In the genomic region with DNA sequence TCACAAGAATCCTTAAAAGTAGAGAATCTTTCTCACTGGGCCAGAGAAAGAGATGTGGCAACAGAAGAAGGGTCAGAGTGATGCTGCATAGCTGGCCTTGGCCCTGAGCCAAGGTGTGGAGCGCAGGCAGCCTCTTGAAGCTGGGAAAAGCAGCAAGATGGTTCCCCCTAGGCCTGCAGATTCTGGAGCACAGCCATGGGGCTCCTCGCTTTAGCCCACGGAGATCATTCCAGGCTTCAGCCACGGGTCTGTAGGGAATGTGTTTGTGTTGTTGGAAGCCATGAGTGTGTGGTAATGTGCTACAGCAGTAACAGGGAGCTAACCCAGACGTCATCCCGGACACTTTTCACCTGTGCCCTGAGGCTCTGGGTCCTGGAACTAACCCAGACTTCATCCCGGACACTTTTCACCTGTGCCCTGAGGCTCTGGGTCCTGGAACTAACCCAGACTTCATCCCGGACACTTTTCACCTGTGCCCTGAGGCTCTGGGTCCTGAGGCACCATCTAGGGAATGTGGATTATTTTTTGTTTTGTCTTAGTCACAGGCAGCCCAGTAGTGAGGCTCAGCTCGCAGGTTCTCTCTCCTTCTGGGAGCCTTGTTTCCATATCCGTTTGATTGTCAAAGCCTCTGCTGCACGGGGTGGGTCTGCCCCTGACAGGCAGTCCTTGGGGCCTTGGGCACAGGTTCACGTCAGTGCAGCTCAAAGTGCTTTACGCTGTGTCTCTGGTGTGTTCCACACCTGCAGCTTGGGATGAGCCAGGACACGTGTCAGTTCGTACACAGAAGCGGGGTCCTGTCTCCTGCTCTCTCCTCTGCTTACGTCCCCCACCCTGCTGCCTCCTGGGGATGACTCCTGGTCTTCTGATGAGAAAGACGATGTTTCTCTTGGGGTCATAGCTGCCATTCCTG, we compare ENCODE assay signal across 11 cellular contexts. TPM values are rescaled to one million over a fixed set of nuclear protein-coding genes. Genes with fewer than 3 reads are reported as not detected.
A peak's percentile ranks its signal among the peaks of the same experiment; 100 is the strongest.
DNase-seq lines count a peak whose midpoint lies in the region; ATAC-seq, FAIRE-seq and TF ChIP-seq lines count a peak whose summit lies in the region.
"Had no signal": no experiment of that assay in that cellular context is flagged by ENCODE, and none has a peak within 500 bp of the region (broad histone marks: within the 10 kb centered on the region; RNA-seq: fewer than 3 reads in every experiment).

No MANE protein-coding gene starts in this region.

- intact Hi-C loops in K562 (cut with micrococcal nuclease): no loop called here

- WGBS in K562 (ENCODE audit: insufficient coverage, low coverage, missing lambda C conversion rate): 1% methylated on average over 18 of the region's 18 CpGs

- FAIRE-seq in K562 (lab: Jason Lieb, UNC): no peak

- CTCF ChIA-PET in K562 (lab: Yijun Ruan, JAX; ENCODE audit: low intra/inter-chr PET ratio): no interaction called here

- H3K27ac ChIP-seq in ACC112 (ENCODE audit: low read depth, low read length) (0 out of 2 replicates have a peak overlapping the region, but pooled peaks have one; percentile 12), K562 (ENCODE audit: extremely low read depth, low read depth, low read length) (no peak overlapping the region)
- H3K27ac ChIP-seq: ascending aorta had no signal

- H3K9me3 ChIP-seq in K562 (replicated peaks; ENCODE audit: control insufficient read depth, insufficient read depth, low read depth, low read length): 0 out of 2 replicates have a peak, but pooled peaks cover 2% of the 10 kb centered on the region

- no TSS peak for BruUV-seq in K562 (replicated peaks; lab: Mats Ljungman, UMichigan)

- H3K27me3 ChIP-seq in ACC112 (ENCODE audit: insufficient read depth, low read length) (no peaks in the 10 kb centered on the region), H7 (ENCODE audit: control insufficient read depth, insufficient read depth, low read length) (no peaks in the 10 kb centered on the region), K562 (ENCODE audit: control insufficient read depth in 2 of 2, insufficient read depth in 2 of 2, low read length in 2 of 2) (peaks cover 20 to 44% of the 10 kb centered on the region in 2 experiments; a peak in 4 of 5 replicates)
- H3K27me3 ChIP-seq: ascending aorta had no signal

- DNase-seq in H7 (peak; percentile 26), K562 (ENCODE audit: extremely low read depth in 1 of 4, low spot score in 3 of 4) (peak in 1 of 4 experiments; percentile 10), mesenteric fat pad (ENCODE audit: low spot score) (peak; percentile 64)
- DNase-seq in stimulated activated naive CD4-positive, alpha-beta T cell treated with Interleukin-2 at 50 U/mL for 16 hours (lab: John Stamatoyannopoulos, UW): no peak
- DNase-seq: CD4-positive, CD25-positive, alpha-beta regulatory T cell; NCI-H1092 had no signal

- H3K4me2 ChIP-seq in K562 (ENCODE audit: insufficient read depth, low read length): no peak overlapping the region

- no peak for TF ChIP-seq POLR2A in K562 (conservative IDR thresholded peaks at IDR 0.05)

- no peak for TF ChIP-seq CTCF in K562 (IDR thresholded peaks at IDR 0.05 in 2 of 3, conservative IDR thresholded peaks at IDR 0.05 in 1 of 3; ENCODE audit: insufficient read depth in 2 of 3, low read depth in 1 of 3, low read length in 3 of 3)

- H3K9ac ChIP-seq in K562 (ENCODE audit: insufficient read depth in 1 of 2, low read depth in 2 of 2, low read length in 2 of 2): no peak overlapping the region

- H3K4me3 ChIP-seq in ACC112 (ENCODE audit: low read depth, low read length): no peak overlapping the region
- H3K4me3 ChIP-seq in H7 (ENCODE audit: insufficient read depth, low read depth, low read length): no peak overlapping the region
- no peak overlapping the region for H3K4me3 ChIP-seq in K562
- H3K4me3 ChIP-seq: ascending aorta had no signal

- no peak overlapping the region for H2AFZ ChIP-seq in ACC112 (ENCODE audit: low read length, unreplicated experiment)
- no peak overlapping the region for H2AFZ ChIP-seq in K562 (ENCODE audit: low read depth, low read length)

- POLR2A ChIA-PET in K562 (lab: Yijun Ruan, JAX): interaction anchor here (1.6 kb wide), 2 partner anchors 9 to 12 kb away, joined by 4 read pairs; no protein-coding TSS in a partner anchor

- TF ChIP-seq EP300 in K562 (IDR thresholded peaks at IDR 0.05; ENCODE audit: low read length): no peak

- no peaks in the 10 kb centered on the region for H3K9me1 ChIP-seq in K562 (ENCODE audit: control insufficient read depth, insufficient read depth, low read length)

- in situ Hi-C loops in K562 (cut with MboI): no loop called here

- H3K4me1 ChIP-seq in ACC112 (ENCODE audit: control insufficient read depth, insufficient read depth, low read length, unreplicated experiment) (peaks cover 4% of the 10 kb centered on the region), K562 (replicated peaks in 1 of 2; ENCODE audit: control insufficient read depth in 2 of 2, insufficient read depth in 2 of 2, low read length in 2 of 2) (peaks cover 0 to 7% of the 10 kb centered on the region in 2 experiments; a peak in 1 of 5 replicates)
- H3K4me1 ChIP-seq: ascending aorta had no signal

- H4K20me1 ChIP-seq in K562 (replicated peaks; ENCODE audit: control insufficient read depth, insufficient read depth, low read length): 0 out of 2 replicates have a peak, but pooled peaks cover 3% of the 10 kb centered on the region

- H3K36me3 ChIP-seq in ACC112 (ENCODE audit: insufficient read depth, low read length): peaks cover 36% of the 10 kb centered on the region
- no peaks in the 10 kb centered on the region for H3K36me3 ChIP-seq in H7 (replicated peaks; ENCODE audit: control insufficient read depth, insufficient read depth, low read length)
- no peaks in the 10 kb centered on the region for H3K36me3 ChIP-seq in K562 (ENCODE audit: control insufficient read depth, insufficient read depth, low read length)
- H3K36me3 ChIP-seq: ascending aorta had no signal

- no peak for ATAC-seq in K562
- no peak for ATAC-seq in HG03457 (IDR thresholded peaks at IDR 0.05; ENCODE audit: unreplicated experiment)
- ATAC-seq in GM21825 (IDR thresholded peaks at IDR 0.05; ENCODE audit: unreplicated experiment): no peak
- no peak for ATAC-seq in GM19397 (IDR thresholded peaks at IDR 0.05; ENCODE audit: unreplicated experiment)

- no peaks in the 10 kb centered on the region for H3K79me2 ChIP-seq in ACC112 (ENCODE audit: control insufficient read depth, insufficient read depth, low read length, unreplicated experiment)
- no peaks in the 10 kb centered on the region for H3K79me2 ChIP-seq in K562 (ENCODE audit: control insufficient read depth, insufficient read depth, low read length)

- no peak for TF ChIP-seq RAD21 in K562 (CRISPR knock-in tag; conservative IDR thresholded peaks at IDR 0.05 in 1 of 2, IDR thresholded peaks at IDR 0.05 in 1 of 2)

TF ChIP-seq in K562, 482 proteins besides CTCF, POLR2A, EP300 and RAD21:
- TF ChIP-seq, protein P1, sequence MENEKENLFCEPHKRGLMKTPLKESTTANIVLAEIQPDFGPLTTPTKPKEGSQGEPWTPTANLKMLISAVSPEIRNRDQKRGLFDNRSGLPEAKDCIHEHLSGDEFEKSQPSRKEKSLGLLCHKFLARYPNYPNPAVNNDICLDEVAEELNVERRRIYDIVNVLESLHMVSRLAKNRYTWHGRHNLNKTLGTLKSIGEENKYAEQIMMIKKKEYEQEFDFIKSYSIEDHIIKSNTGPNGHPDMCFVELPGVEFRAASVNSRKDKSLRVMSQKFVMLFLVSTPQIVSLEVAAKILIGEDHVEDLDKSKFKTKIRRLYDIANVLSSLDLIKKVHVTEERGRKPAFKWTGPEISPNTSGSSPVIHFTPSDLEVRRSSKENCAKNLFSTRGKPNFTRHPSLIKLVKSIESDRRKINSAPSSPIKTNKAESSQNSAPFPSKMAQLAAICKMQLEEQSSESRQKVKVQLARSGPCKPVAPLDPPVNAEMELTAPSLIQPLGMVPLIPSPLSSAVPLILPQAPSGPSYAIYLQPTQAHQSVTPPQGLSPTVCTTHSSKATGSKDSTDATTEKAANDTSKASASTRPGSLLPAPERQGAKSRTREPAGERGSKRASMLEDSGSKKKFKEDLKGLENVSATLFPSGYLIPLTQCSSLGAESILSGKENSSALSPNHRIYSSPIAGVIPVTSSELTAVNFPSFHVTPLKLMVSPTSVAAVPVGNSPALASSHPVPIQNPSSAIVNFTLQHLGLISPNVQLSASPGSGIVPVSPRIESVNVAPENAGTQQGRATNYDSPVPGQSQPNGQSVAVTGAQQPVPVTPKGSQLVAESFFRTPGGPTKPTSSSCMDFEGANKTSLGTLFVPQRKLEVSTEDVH (IDR thresholded peaks at IDR 0.05; ENCODE audit: low read depth, partially characterized antibody): no peak
- TF ChIP-seq NFIC (IDR thresholded peaks at IDR 0.05) (peak; percentile 91), ESRRA (IDR thresholded peaks at IDR 0.05; ENCODE audit: borderline replicate concordance, low read depth) (no peak)

RNA-seq across cellular contexts. Expression of gene EXOC3, which starts 56.3 kb away (rescaled TPM):
- total RNA-seq in H7 (2014; rRNA removed; shearing (Covaris generic)): 20.5 and 24.1 TPM in 2 replicates
- total RNA-seq in K562 (2011; cell fraction: chromatin; rRNA removed; ENCODE audit: low replicate concordance): 103 and 177 TPM in 2 replicates
- 66.8 and 69.0 TPM in 2 replicates for total RNA-seq in K562 (2011; cell fraction: nucleolus; rRNA removed)
- 75.2 and 79.0 TPM in 2 replicates for total RNA-seq in K562 (2011; cell fraction: nucleoplasm; rRNA removed)
- total RNA-seq in K562 (2014; rRNA removed): 22.4 and 27.5 TPM in 2 replicates
- 13.9 and 16.5 TPM in 2 replicates for total RNA-seq in K562 (2014; rRNA removed; fragmentation: Illumina TruSeq; extraction: Trizol)
- total RNA-seq in K562 (2015; rRNA removed; fragmentation: Illumina TruSeq; extraction: Trizol): 22.4 and 22.9 TPM in 2 replicates
- 41.0 and 41.9 TPM in 2 replicates for total RNA-seq in K562 (2021)
- 15.5 and 18.8 TPM in 2 replicates for polyA plus RNA-seq in K562 (2011; rRNA removed)
- 12.0 and 15.7 TPM in 2 replicates for polyA plus RNA-seq in K562 (2011; cell fraction: cytosol; rRNA removed)
- polyA plus RNA-seq in K562 (2011; cell fraction: nucleus; rRNA removed): 37.6 and 54.4 TPM in 2 replicates
- polyA plus RNA-seq in K562 (2012): 34.5 and 78.0 TPM in 2 replicates
- polyA plus RNA-seq in K562 (2014; fragmentation: Illumina TruSeq; extraction: Trizol): 22.9 and 25.8 TPM in 2 replicates
- 1 to 10 TPM; 1.4 to 3.7 TPM for polyA plus RNA-seq in K562 (2014; fragmentation: Nextera tagmentation; extraction: Ambion mirVana)
- 25.6 and 26.4 TPM in 2 replicates for polyA plus RNA-seq in K562 (2014; rRNA removed)
- polyA minus RNA-seq in K562 (2011; rRNA and poly(A)+ RNA removed): 13.4 and 17.1 TPM in 2 replicates
- 14.6 and 14.7 TPM in 2 replicates for polyA minus RNA-seq in K562 (2011; cell fraction: cytosol; rRNA and poly(A)+ RNA removed)
- 18.3 and 25.2 TPM in 2 replicates for polyA minus RNA-seq in K562 (2011; cell fraction: nucleus; rRNA and poly(A)+ RNA removed)
- 58.5 TPM for total RNA-seq in mesenteric fat pad
